ENCODE assay signal across 8 cellular contexts in the genomic region with DNA sequence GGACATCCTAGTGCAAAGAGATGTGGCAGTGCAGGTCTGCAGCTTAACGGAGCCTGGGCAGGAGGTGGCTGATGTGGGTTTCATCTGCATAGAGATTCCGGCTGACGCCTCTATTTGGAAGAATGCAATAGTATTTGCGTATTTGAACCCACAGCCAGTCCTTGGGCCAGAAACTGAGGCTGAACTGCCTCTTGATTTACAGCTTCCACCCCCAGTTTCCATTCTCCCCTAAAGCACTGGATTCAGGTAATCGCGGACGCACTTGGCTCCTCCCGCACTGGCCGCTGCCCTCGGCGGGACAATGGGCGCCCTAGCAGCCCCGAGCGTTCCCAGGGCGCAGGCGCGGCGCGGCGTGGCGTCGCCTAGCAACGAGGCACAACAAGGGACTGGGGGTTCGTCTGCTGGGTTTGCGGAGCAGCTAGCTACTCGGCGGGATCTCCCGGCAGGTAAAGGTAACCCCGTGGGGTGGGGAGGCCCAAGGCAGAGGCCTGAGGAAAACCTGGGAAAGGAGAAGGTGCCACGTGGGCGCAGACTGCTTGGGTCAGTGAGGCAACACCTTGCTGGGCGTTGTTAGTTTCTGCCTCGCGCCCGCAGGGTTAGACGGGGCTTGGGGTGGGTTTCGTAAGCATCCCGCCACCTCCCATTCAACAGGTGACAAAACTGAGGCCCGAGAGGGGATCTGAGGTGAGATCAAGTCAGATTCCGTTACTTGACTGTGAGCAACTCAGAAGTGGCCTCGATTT. TPM values are rescaled to one million over a fixed set of nuclear protein-coding genes. Genes with fewer than 3 reads are reported as not detected.
DNase-seq lines count a peak whose midpoint lies in the region; ATAC-seq and TF ChIP-seq lines count a peak whose summit lies in the region.

A gene with protein sequence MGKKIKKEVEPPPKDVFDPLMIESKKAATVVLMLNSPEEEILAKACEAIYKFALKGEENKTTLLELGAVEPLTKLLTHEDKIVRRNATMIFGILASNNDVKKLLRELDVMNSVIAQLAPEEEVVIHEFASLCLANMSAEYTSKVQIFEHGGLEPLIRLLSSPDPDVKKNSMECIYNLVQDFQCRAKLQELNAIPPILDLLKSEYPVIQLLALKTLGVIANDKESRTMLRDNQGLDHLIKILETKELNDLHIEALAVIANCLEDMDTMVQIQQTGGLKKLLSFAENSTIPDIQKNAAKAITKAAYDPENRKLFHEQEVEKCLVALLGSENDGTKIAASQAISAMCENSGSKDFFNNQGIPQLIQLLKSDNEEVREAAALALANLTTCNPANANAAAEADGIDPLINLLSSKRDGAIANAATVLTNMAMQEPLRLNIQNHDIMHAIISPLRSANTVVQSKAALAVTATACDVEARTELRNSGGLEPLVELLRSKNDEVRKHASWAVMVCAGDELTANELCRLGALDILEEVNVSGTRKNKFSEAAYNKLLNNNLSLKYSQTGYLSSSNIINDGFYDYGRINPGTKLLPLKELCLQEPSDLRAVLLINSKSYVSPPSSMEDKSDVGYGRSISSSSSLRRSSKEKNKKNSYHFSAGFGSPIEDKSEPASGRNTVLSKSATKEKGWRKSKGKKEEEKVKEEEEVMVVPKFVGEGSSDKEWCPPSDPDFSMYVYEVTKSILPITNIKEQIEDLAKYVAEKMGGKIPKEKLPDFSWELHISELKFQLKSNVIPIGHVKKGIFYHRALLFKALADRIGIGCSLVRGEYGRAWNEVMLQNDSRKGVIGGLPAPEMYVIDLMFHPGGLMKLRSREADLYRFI (plus strand): TSS at position 393 of the 743 bp plus-strand sequence. CDS start 3,944 bp downstream, outside the sequence.

- H3K4me1 ChIP-seq in urinary bladder (ENCODE audit: insufficient read depth), result no peaks in the 10 kb centered on the region

- POLR2A ChIA-PET in RWPE1 (lab: Yijun Ruan, JAX; ENCODE audit: low non-redundant PET), result no interaction called here

- TF ChIP-seq CTCF in RWPE1 (conservative IDR thresholded peaks at IDR 0.05; ENCODE audit: low read depth), result no peak

- CTCF ChIA-PET in RWPE1 (lab: Yijun Ruan, JAX), result interaction anchor here (0.6 kb wide), 1 partner anchor 495 kb away, joined by 4 read pairs; no protein-coding TSS in a partner anchor

- H3K27me3 Mint-ChIP-seq in activated naive CD8-positive, alpha-beta T cell treated with anti-CD3 and anti-CD28 coated beads, Interleukin-2, amount 50 U/mL, for 24 hours, result peaks cover 11% of the 10 kb centered on the region

- no peak within 1 kb of the TSS for H3K4me3 Mint-ChIP-seq in activated naive CD8-positive, alpha-beta T cell treated with anti-CD3 and anti-CD28 coated beads, Interleukin-2, amount 50 U/mL, for 24 hours

- H3K4me3 ChIP-seq in urinary bladder (ENCODE audit: low read depth, low read length), result peak within 1 kb of the TSS; percentile 27

- H3K36me3 Mint-ChIP-seq in activated naive CD8-positive, alpha-beta T cell treated with anti-CD3 and anti-CD28 coated beads, Interleukin-2, amount 50 U/mL, for 24 hours (ENCODE audit: low read depth), result peaks cover 3% of the 10 kb centered on the region

- no peaks in the 10 kb centered on the region for H3K9me3 Mint-ChIP-seq in activated naive CD8-positive, alpha-beta T cell treated with anti-CD3 and anti-CD28 coated beads, Interleukin-2, amount 50 U/mL, for 24 hours

- no peak within 1 kb of the TSS for H3K27ac Mint-ChIP-seq in activated naive CD8-positive, alpha-beta T cell treated with anti-CD3 and anti-CD28 coated beads, Interleukin-2, amount 50 U/mL, for 24 hours

- peak; percentile 36 for DNase-seq in RWPE1 (ENCODE audit: low spot score)
- DNase-seq in activated naive CD8-positive, alpha-beta T cell treated with anti-CD3 and anti-CD28 coated beads, Interleukin-2, amount 50 U/mL, for 24 hours, result peak; percentile 73
- peak; percentile 19 for DNase-seq in hepatic stellate cell (ENCODE audit: low spot score)
- peak; percentile 75 for DNase-seq in putamen (ENCODE audit: low spot score)
- DNase-seq in epidermal melanocyte (ENCODE audit: insufficient read length, low spot score), result no peak

- WGBS in urinary bladder, result 10% methylated on average over 41 of the region's 41 CpGs

- H3K4me1 Mint-ChIP-seq in activated naive CD8-positive, alpha-beta T cell treated with anti-CD3 and anti-CD28 coated beads, Interleukin-2, amount 50 U/mL, for 24 hours, result peaks cover 3% of the 10 kb centered on the region

- H3K27ac ChIP-seq in RWPE1 (no peak within 1 kb of the TSS), urinary bladder (ENCODE audit: low read depth) (no peak within 1 kb of the TSS)

- ATAC-seq in GM18868 (IDR thresholded peaks at IDR 0.05; ENCODE audit: unreplicated experiment), result peak; percentile 94
- peak; percentile 75 for ATAC-seq in HG03103 (IDR thresholded peaks at IDR 0.05; ENCODE audit: low read depth, unreplicated experiment)
- ATAC-seq in activated naive CD8-positive, alpha-beta T cell treated with anti-CD3 and anti-CD28 coated beads, Interleukin-2, amount 50 U/mL, for 24 hours, result peak; percentile 95

- no peaks in the 10 kb centered on the region for H3K36me3 ChIP-seq in urinary bladder (ENCODE audit: insufficient read depth)

RNA-seq across cellular contexts. Expression of the gene that starts here (rescaled TPM):
- 0.21 TPM for total RNA-seq in urinary bladder
- not detected for polyA plus RNA-seq in urinary bladder
